Comparison of ENCODE assay signal across 23 cellular contexts in the genomic region with DNA sequence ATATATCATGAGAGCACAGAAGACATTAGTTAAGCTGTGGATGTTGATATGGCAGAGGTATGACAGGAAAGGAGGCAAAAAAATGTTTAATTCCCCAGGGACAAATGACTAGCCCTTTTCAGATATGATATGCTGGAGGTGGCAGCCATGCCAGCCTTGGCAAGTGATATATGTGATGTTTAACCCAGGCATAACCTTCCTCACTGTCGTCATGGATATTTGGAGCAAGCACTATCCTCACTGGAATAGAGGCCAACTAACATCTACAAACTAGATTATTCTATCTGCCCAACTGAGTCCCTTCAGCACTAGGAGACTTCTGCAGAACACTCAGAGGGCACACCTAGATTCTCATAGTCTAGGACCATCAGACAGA. TPM values are rescaled to one million over a fixed set of nuclear protein-coding genes. Genes with fewer than 3 reads are reported as not detected.
"Had no signal": no experiment of that assay in that cellular context is flagged by ENCODE, and none has a peak within 500 bp of the region (broad histone marks: within the 10 kb centered on the region; RNA-seq: fewer than 3 reads in every experiment).

No MANE protein-coding gene starts in this region.

- H3K27me3 ChIP-seq: dorsolateral prefrontal cortex, spleen had no signal

- H3K4me1 ChIP-seq: spleen had no signal

- H3K27ac ChIP-seq: coronary artery, dorsolateral prefrontal cortex, heart left ventricle, neutrophil, spleen, thoracic aorta had no signal

- H3K9me3 ChIP-seq: heart left ventricle, neutrophil, spleen, thoracic aorta had no signal

- DNase-seq: cerebellar nuclear complex; dorsolateral prefrontal cortex; effector CD8-positive, alpha-beta T cell; heart left ventricle; islet precursor cell; mesendoderm; naive thymus-derived CD8-positive, alpha-beta T cell; posterior cingulate gyrus; spleen; stimulated activated CD4-positive, alpha-beta T cell treated with anti-CD3 and anti-CD28 coated beads, Interleukin-15, amount 100 ng/mL, for 24 hours; stimulated activated CD4-positive, alpha-beta T cell treated with anti-CD3 and anti-CD28 coated beads, Interleukin-1b, Interleukin-23, amount 100 ng/mL, for 48 hours; stimulated activated CD4-positive, alpha-beta T cell treated with anti-CD3 and anti-CD28 coated beads, Interleukin-4, amount 100 ng/mL, for 24 hours; stimulated activated naive B cell treated with anti-CD40 and anti-IgM and Interleukin-4, amounts not matched to agents 10 μg/mL and 1 μg/mL and 100 μg/mL, for 72 hours; stimulated activated naive CD8-positive, alpha-beta T cell treated with anti-CD3 and anti-CD28 coated beads, Interleukin-15, amount 100 ng/mL, for 72 hours; substantia nigra had no signal

- H3K4me3 ChIP-seq: coronary artery, dorsolateral prefrontal cortex, heart left ventricle, spleen, thoracic aorta had no signal

- ATAC-seq: heart left ventricle; naive thymus-derived CD8-positive, alpha-beta T cell; sciatic nerve; stimulated activated naive B cell treated with anti-CD40 and anti-IgM and Interleukin-4, amounts not matched to agents 10 μg/mL and 1 μg/mL and 100 μg/mL, for 72 hours; stimulated activated naive CD8-positive, alpha-beta T cell treated with anti-CD3 and anti-CD28 coated beads, Interleukin-15, amount 100 ng/mL, for 72 hours had no signal

- H3K36me3 ChIP-seq: heart left ventricle, neutrophil, spleen, thoracic aorta had no signal

RNA-seq across cellular contexts. Expression of a gene that starts 27.3 kb away (rescaled TPM):
- total RNA-seq: frontal cortex; glomerular endothelial cell; lung microvascular endothelial cell; naive thymus-derived CD8-positive, alpha-beta T cell; pulmonary artery endothelial cell had no signal
